Comparison of ENCODE assay signal across 23 cellular contexts in the genomic region with DNA sequence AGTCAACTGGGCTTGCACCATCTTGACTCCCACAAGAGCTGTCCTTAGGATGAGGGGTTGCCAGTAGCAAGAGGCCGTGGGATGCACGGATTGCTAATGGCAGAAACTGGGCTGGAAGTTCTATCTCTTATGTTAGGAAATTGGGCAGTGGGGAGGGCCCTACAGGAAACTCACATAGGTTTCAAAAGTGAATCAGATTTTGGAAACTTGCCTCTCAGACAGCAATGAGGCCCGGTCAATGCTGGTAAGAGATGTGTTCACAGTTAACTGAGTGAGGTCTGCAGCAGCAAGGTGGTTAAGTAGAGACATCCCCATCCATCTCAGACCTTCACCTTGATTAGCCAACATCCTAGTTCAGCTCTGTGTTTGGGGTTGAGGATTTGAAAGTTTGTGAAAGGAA.
DNase-seq lines count a peak whose midpoint lies in the region; ATAC-seq and TF ChIP-seq lines count a peak whose summit lies in the region.
"Had no signal": no experiment of that assay in that cellular context is flagged by ENCODE, and none has a peak within 500 bp of the region (broad histone marks: within the 10 kb centered on the region; RNA-seq: fewer than 3 reads in every experiment).

No MANE protein-coding gene starts in this region.

- H4K8ac ChIP-seq in IMR-90 (ENCODE audit: low read depth in 2 of 2, low read length in 2 of 2) = peak overlapping the region; percentile 22 to 56; a peak in 2 of 4 replicates

- H3K36me3 ChIP-seq in IMR-90 (ENCODE audit: control insufficient read depth, insufficient read depth, low read length) = no peaks in the 10 kb centered on the region
- no peaks in the 10 kb centered on the region for H3K36me3 ChIP-seq in skeletal muscle tissue (ENCODE audit: control insufficient read depth in 3 of 3, insufficient read depth in 3 of 3, low read length in 3 of 3)
- H3K36me3 ChIP-seq in upper lobe of left lung = no peaks in the 10 kb centered on the region
- H3K36me3 ChIP-seq: SJCRH30, tibial artery had no signal

- no peak for TF ChIP-seq CTCF in IMR-90 (conservative IDR thresholded peaks at IDR 0.05; ENCODE audit: low read depth, low read length)
- TF ChIP-seq CTCF in cardiac fibroblast (IDR thresholded peaks at IDR 0.05; ENCODE audit: low read depth, low read length) = no peak
- TF ChIP-seq CTCF in upper lobe of left lung (IDR thresholded peaks at IDR 0.05) = no peak
- no peak for TF ChIP-seq CTCF in chondrocyte (IDR thresholded peaks at IDR 0.05)

- no peaks in the 10 kb centered on the region; the same call in 1 of the 2 replicates for H3K9me3 ChIP-seq in IMR-90 (ENCODE audit: control insufficient read depth, insufficient read depth, low read length)
- H3K9me3 ChIP-seq in skeletal muscle tissue (ENCODE audit: control insufficient read depth in 3 of 3, low read length in 3 of 3) = no peaks in the 10 kb centered on the region
- H3K9me3 ChIP-seq in upper lobe of left lung = no peaks in the 10 kb centered on the region
- H3K9me3 ChIP-seq: body of pancreas, SJCRH30, tibial artery had no signal

- H4K5ac ChIP-seq in IMR-90 (ENCODE audit: low read depth, low read length) = no peak overlapping the region

- H2BK120ac ChIP-seq in IMR-90 (ENCODE audit: low read depth, low read length) = peak overlapping the region; percentile 14

- H3K4me3 Mint-ChIP-seq in memory B cell = no peak overlapping the region
- no peak overlapping the region for H3K4me3 Mint-ChIP-seq in chondrocyte (ENCODE audit: unreplicated experiment)
- H3K4me3 Mint-ChIP-seq: activated CD8-positive, alpha-beta memory T cell treated with anti-CD3 and anti-CD28 coated beads, Interleukin-2, amount 10 ng/mL, durations not matched to agents 7 days and 5 days; activated naive CD8-positive, alpha-beta T cell treated with anti-CD3 and anti-CD28 coated beads, Interleukin-2, amount 50 U/mL, for 24 hours had no signal

- H3K36me3 Mint-ChIP-seq in memory B cell (peaks cover 1% of the 10 kb centered on the region), chondrocyte (ENCODE audit: low read depth) (no peaks in the 10 kb centered on the region)
- H3K36me3 Mint-ChIP-seq: activated CD8-positive, alpha-beta memory T cell treated with anti-CD3 and anti-CD28 coated beads, Interleukin-2, amount 10 ng/mL, durations not matched to agents 7 days and 5 days; naive B cell had no signal

- intact Hi-C loops in IMR-90 (cut with micrococcal nuclease) = loop anchor here (5.0 kb wide), 1 partner anchor 117 kb away; no protein-coding TSS in a partner anchor

- H3K9ac ChIP-seq in IMR-90 (ENCODE audit: low read depth, low read length) = no peak overlapping the region
- no peak overlapping the region for H3K9ac ChIP-seq in skeletal muscle tissue (ENCODE audit: low read depth in 1 of 3, low read length in 3 of 3)

- H2AFZ ChIP-seq in IMR-90 (replicated peaks; ENCODE audit: low read length, poor library complexity) = peak overlapping the region; percentile 24

- H3K9me3 Mint-ChIP-seq in memory B cell = peaks cover 3% of the 10 kb centered on the region
- peaks cover 12% of the 10 kb centered on the region for H3K9me3 Mint-ChIP-seq in chondrocyte (ENCODE audit: low read depth)
- H3K9me3 Mint-ChIP-seq: activated naive CD8-positive, alpha-beta T cell treated with anti-CD3 and anti-CD28 coated beads, Interleukin-2, amount 50 U/mL, for 24 hours had no signal

- H2BK20ac ChIP-seq in IMR-90 (ENCODE audit: low read depth, low read length) = peak overlapping the region; percentile 47; the same call in 1 of the 2 replicates

- DNase-seq in IMR-90 (no peak), cardiac fibroblast (ENCODE audit: low read depth in 2 of 2) (peak; percentile 32 to 44), memory B cell (ENCODE audit: low spot score in 2 of 2) (no peak), upper lobe of left lung (no peak), chondrocyte (ENCODE audit: low spot score) (no peak), 8988T (no peak), EL (no peak)
- DNase-seq: activated CD4-positive, CD25-positive, alpha-beta regulatory T cell; activated CD8-positive, alpha-beta memory T cell treated with anti-CD3 and anti-CD28 coated beads, Interleukin-2, amount 10 ng/mL, durations not matched to agents 7 days and 5 days; activated naive CD8-positive, alpha-beta T cell treated with anti-CD3 and anti-CD28 coated beads, Interleukin-2, amount 50 U/mL, for 24 hours; activated T-cell treated with anti-CD3 and anti-CD28 coated beads, Interleukin-2, amount 50 U/mL, for 48 hours; DMS153; naive B cell; NCI-H1105 treated with DMSO at 0.1 percent for 48 hours; NCI-H2081; NCI-H345; nucleus accumbens; retina; SJCRH30; stimulated activated naive CD8-positive, alpha-beta T cell treated with anti-CD3 and anti-CD28 coated beads, Interleukin-15, Interleukin-2, amounts not matched to agents 100 U/mL and 50 U/mL, for 24 hours; tibial artery had no signal

- H2BK5ac ChIP-seq in IMR-90 (ENCODE audit: low read depth, low read length, poor library complexity, severe bottlenecking) = no peak overlapping the region

- H4K91ac ChIP-seq in IMR-90 (ENCODE audit: insufficient read depth, low read depth, low read length) = peak overlapping the region; percentile 19; the same call in 1 of the 2 replicates

- POLR2A ChIA-PET in IMR-90 (lab: Charles Lee; ENCODE audit: unreplicated experiment) = no interaction called here

- TF ChIP-seq RAD21 in IMR-90 (IDR thresholded peaks at IDR 0.05; ENCODE audit: low read length) = no peak

- peak overlapping the region; percentile 15 for H3K14ac ChIP-seq in IMR-90 (replicated peaks; ENCODE audit: low read depth, low read length)

- H3K4me3 ChIP-seq in IMR-90 (ENCODE audit: insufficient read depth, low read depth, low read length) (no peak overlapping the region), cardiac fibroblast (replicated peaks in 1 of 2; ENCODE audit: low read depth in 2 of 2, low read length in 2 of 2) (no peak overlapping the region), skeletal muscle tissue (ENCODE audit: low read length in 3 of 3) (no peak overlapping the region), upper lobe of left lung (no peak overlapping the region)
- H3K4me3 ChIP-seq: body of pancreas, SJCRH30, tibial artery had no signal

- H3K27me3 ChIP-seq in IMR-90 (ENCODE audit: control insufficient read depth, insufficient read depth, low read length) = no peaks in the 10 kb centered on the region
- H3K27me3 ChIP-seq in skeletal muscle tissue (ENCODE audit: control insufficient read depth in 3 of 3, insufficient read depth in 3 of 3, low read length in 3 of 3) = no peaks in the 10 kb centered on the region
- H3K27me3 ChIP-seq in upper lobe of left lung = no peaks in the 10 kb centered on the region
- H3K27me3 ChIP-seq: body of pancreas had no signal

- BruUV-seq in IMR-90 (replicated peaks; lab: Mats Ljungman, UMichigan) = no TSS peak

- peak overlapping the region; percentile 26 for H3K27ac Mint-ChIP-seq in memory B cell
- H3K27ac Mint-ChIP-seq in chondrocyte (ENCODE audit: unreplicated experiment) = no peak overlapping the region
- H3K27ac Mint-ChIP-seq: activated CD8-positive, alpha-beta memory T cell treated with anti-CD3 and anti-CD28 coated beads, Interleukin-2, amount 10 ng/mL, durations not matched to agents 7 days and 5 days; activated naive CD8-positive, alpha-beta T cell treated with anti-CD3 and anti-CD28 coated beads, Interleukin-2, amount 50 U/mL, for 24 hours had no signal

- H3K23ac ChIP-seq in IMR-90 (ENCODE audit: low read depth, low read length) = peak overlapping the region; percentile 5; the same call in 1 of the 2 replicates

- WGBS in IMR-90 (ENCODE audit: extremely low coverage in 2 of 2, insufficient read length in 1 of 2), 2 experiments = no CpG with 5 or more reads among the region's 3 CpGs
- 62 to 91% methylated on average over 3 of the region's 3 CpGs for WGBS in upper lobe of left lung, 2 donors

- H3K79me1 ChIP-seq in IMR-90 (ENCODE audit: low read depth in 1 of 2, low read length in 2 of 2) = no peaks in the 10 kb centered on the region

- in situ Hi-C loops in IMR-90 (cut with MboI; ENCODE audit: low sequenced_read_pairs) = loop anchor here (25.0 kb wide), 1 partner anchor 697 kb away; no protein-coding TSS in a partner anchor

- H2AK5ac ChIP-seq in IMR-90 (ENCODE audit: low read depth, low read length) = peak overlapping the region; percentile 68

- H3K18ac ChIP-seq in IMR-90 (ENCODE audit: low read depth, low read length) = no peak overlapping the region; the same call in 1 of the 2 replicates

- no peak overlapping the region for H3K27ac ChIP-seq in IMR-90 (ENCODE audit: insufficient read depth, low read length)
- H3K27ac ChIP-seq in skeletal muscle tissue (ENCODE audit: low read depth, low read length) = peak overlapping the region; percentile 39
- H3K27ac ChIP-seq in upper lobe of left lung = peak overlapping the region in 1 of 4 donors; percentile 12
- H3K27ac ChIP-seq: body of pancreas, SJCRH30, tibial artery had no signal

- H2BK15ac ChIP-seq in IMR-90 (ENCODE audit: low read depth, low read length) = peak overlapping the region; percentile 45; the same call in 2 of the 3 replicates

- TF ChIP-seq POLR2A in IMR-90 (IDR thresholded peaks at IDR 0.05; ENCODE audit: low read depth, low read length) = no peak
- TF ChIP-seq POLR2A in upper lobe of left lung (IDR thresholded peaks at IDR 0.05) = no peak

- ATAC-seq in IMR-90 (ENCODE audit: low read depth) (no peak), memory B cell (ENCODE audit: low read depth) (no peak), upper lobe of left lung (ENCODE audit: low FRiP score in 2 of 2) (no peak)
- ATAC-seq: activated CD8-positive, alpha-beta memory T cell treated with anti-CD3 and anti-CD28 coated beads, Interleukin-2, amount 10 ng/mL, durations not matched to agents 7 days and 5 days; activated naive CD8-positive, alpha-beta T cell treated with anti-CD3 and anti-CD28 coated beads, Interleukin-2, amount 50 U/mL, for 24 hours; body of pancreas; stimulated activated naive CD8-positive, alpha-beta T cell treated with anti-CD3 and anti-CD28 coated beads, Interleukin-15, Interleukin-2, amounts not matched to agents 100 U/mL and 50 U/mL, for 24 hours had no signal

- no peak overlapping the region for H3K4me2 ChIP-seq in IMR-90 (ENCODE audit: low read depth, low read length)

- peak overlapping the region; percentile 59; the same call in 1 of the 2 replicates for H3K4ac ChIP-seq in IMR-90 (ENCODE audit: low read depth, low read length)

- peaks cover 6% of the 10 kb centered on the region for H3K27me3 Mint-ChIP-seq in memory B cell
- H3K27me3 Mint-ChIP-seq in chondrocyte (ENCODE audit: low read depth) = no peaks in the 10 kb centered on the region
- H3K27me3 Mint-ChIP-seq: naive B cell had no signal

- H2AK9ac ChIP-seq in IMR-90 (replicated peaks; ENCODE audit: low read depth, low read length, poor library complexity) = no peak overlapping the region

- no peaks in the 10 kb centered on the region for H4K20me1 ChIP-seq in IMR-90 (ENCODE audit: insufficient read depth, low read length)

- H3K4me1 ChIP-seq in IMR-90 (ENCODE audit: control insufficient read depth, insufficient read depth, low read length) = peaks cover 13% of the 10 kb centered on the region
- peaks cover 6 to 20% (median 7%) of the 10 kb centered on the region in 3 donors for H3K4me1 ChIP-seq in skeletal muscle tissue (ENCODE audit: control insufficient read depth in 3 of 3, insufficient read depth in 3 of 3, low read length in 3 of 3)
- H3K4me1 ChIP-seq in upper lobe of left lung = peaks cover 16 to 24% (median 21%) of the 10 kb centered on the region in 4 donors
- H3K4me1 ChIP-seq: SJCRH30, tibial artery had no signal

- H3K9me1 ChIP-seq in IMR-90 (ENCODE audit: insufficient read depth, low read length) = peaks cover 10% of the 10 kb centered on the region

- TF ChIP-seq EP300 in upper lobe of left lung (IDR thresholded peaks at IDR 0.05) = no peak

- H3K4me1 Mint-ChIP-seq in memory B cell (peaks cover 34% of the 10 kb centered on the region), chondrocyte (ENCODE audit: low read depth) (peaks cover 3% of the 10 kb centered on the region)

- H3K56ac ChIP-seq in IMR-90 (ENCODE audit: extremely low read depth, insufficient read depth, low read length) = no peak overlapping the region

- dilution Hi-C loops in IMR-90 (cut with HindIII; ENCODE audit: low sequenced_read_pairs, unreplicated experiment) = no loop called here

- CTCF ChIA-PET in IMR-90 (lab: Yijun Ruan, JAX) = interaction anchor here (0.5 kb wide), 1 partner anchor 600 kb away, joined by 4 read pairs; no protein-coding TSS in a partner anchor

Comparison
In these comparisons a context has a peak if more than half of its experiments do, and no peak if none do; other contexts are left out.
1. DNase-seq: peak in cardiac fibroblast (2 of 2); none in IMR-90 (single experiment), memory B cell (0 of 2), upper lobe of left lung (0 of 2), chondrocyte (single experiment), 8988T (single experiment) and EL (single experiment).